ENCODE assay signal across 15 cellular contexts in the genomic region with DNA sequence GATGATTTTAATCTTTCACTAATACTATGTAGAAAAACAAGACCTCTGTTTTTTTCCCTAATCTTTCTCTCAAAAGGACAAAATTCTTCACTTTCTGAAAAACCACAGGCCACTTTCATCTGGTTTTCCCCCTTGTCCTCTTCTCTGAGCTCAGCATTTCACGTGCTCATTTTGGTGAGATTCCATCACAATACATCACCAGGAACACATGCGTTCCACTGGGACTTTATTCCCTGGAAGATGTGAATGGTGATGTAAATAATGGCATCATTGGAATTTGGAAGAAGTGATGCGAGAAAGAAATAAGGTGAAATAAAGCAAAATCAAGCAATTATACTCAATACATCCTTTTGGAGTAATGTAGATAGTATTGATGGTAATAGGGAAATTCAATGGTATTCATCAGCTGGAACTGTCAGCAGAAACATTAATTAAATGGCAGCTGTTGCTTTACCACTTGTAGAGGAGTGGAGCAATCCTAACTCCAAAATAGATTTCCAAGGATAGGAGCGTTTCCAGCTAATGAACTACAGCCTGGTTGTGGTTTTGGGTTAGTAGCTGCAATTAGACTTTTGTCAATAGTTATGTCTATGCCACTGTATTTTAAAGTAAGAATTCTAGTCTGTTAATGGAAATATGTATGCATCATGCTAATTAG. TPM values are rescaled to one million over a fixed set of nuclear protein-coding genes. Genes with fewer than 3 reads are reported as not detected.
A peak's percentile ranks its signal among the peaks of the same experiment; 100 is the strongest.
DNase-seq lines count a peak whose midpoint lies in the region; ATAC-seq and TF ChIP-seq lines count a peak whose summit lies in the region.
"Had no signal": no experiment of that assay in that cellular context is flagged by ENCODE, and none has a peak within 500 bp of the region (broad histone marks: within the 10 kb centered on the region; RNA-seq: fewer than 3 reads in every experiment).

No MANE protein-coding gene starts in this region.

- intact Hi-C loops in sciatic nerve (cut with DNase I) = no loop called here

- no peaks in the 10 kb centered on the region for H3K4me1 Mint-ChIP-seq in activated CD4-positive, alpha-beta T cell treated with anti-CD3 and anti-CD28 coated beads, Interleukin-2, amount 10 ng/mL, durations not matched to agents 7 days and 5 days
- H3K4me1 Mint-ChIP-seq: activated T-helper 17 cell treated with anti-CD3 and anti-CD28 coated beads, Interleukin-2, amount 50 U/mL, for 72 hours had no signal

- H3K27ac Mint-ChIP-seq in activated CD4-positive, alpha-beta T cell treated with anti-CD3 and anti-CD28 coated beads, Interleukin-2, amount 10 ng/mL, durations not matched to agents 7 days and 5 days = no peak overlapping the region
- H3K27ac Mint-ChIP-seq: activated T-helper 17 cell treated with anti-CD3 and anti-CD28 coated beads, Interleukin-2, amount 50 U/mL, for 72 hours had no signal

- POLR2A ChIA-PET in AG04450 (lab: Yijun Ruan, JAX) = no interaction called here
- POLR2A ChIA-PET in activated CD4-positive, alpha-beta T cell treated with anti-CD3 and anti-CD28 coated beads, Interleukin-2, amount 10 ng/mL, durations not matched to agents 7 days and 5 days (lab: Charles Lee) = no interaction called here

- no peak overlapping the region for H3K4me3 Mint-ChIP-seq in activated CD4-positive, alpha-beta T cell treated with anti-CD3 and anti-CD28 coated beads, Interleukin-2, amount 10 ng/mL, durations not matched to agents 7 days and 5 days
- H3K4me3 Mint-ChIP-seq: activated T-helper 17 cell treated with anti-CD3 and anti-CD28 coated beads, Interleukin-2, amount 50 U/mL, for 72 hours had no signal

- no peak for TF ChIP-seq CTCF in AG04450 (IDR thresholded peaks at IDR 0.05; ENCODE audit: low read depth, low read length)
- no peak for TF ChIP-seq CTCF in fibroblast of pulmonary artery (IDR thresholded peaks at IDR 0.05; ENCODE audit: low read length, missing control alignments)

- ATAC-seq in sciatic nerve = peak; percentile 69
- ATAC-seq: activated T-helper 17 cell treated with anti-CD3 and anti-CD28 coated beads, Interleukin-2, amount 50 U/mL, for 72 hours had no signal

- no peaks in the 10 kb centered on the region for H3K36me3 ChIP-seq in SJCRH30

- peaks cover 22% of the 10 kb centered on the region for H3K27me3 Mint-ChIP-seq in activated CD4-positive, alpha-beta T cell treated with anti-CD3 and anti-CD28 coated beads, Interleukin-2, amount 10 ng/mL, durations not matched to agents 7 days and 5 days

- H3K9me3 ChIP-seq in AG04450 (ENCODE audit: control insufficient read depth, insufficient read depth, low read length) (no peaks in the 10 kb centered on the region), SJCRH30 (replicated peaks) (no peaks in the 10 kb centered on the region)

- CTCF ChIA-PET in AG04450 (lab: Charles Lee) = interaction anchor here (1.4 kb wide), 1 partner anchor 45 kb away, joined by 6 read pairs; no protein-coding TSS in a partner anchor
- CTCF ChIA-PET in activated CD4-positive, alpha-beta T cell treated with anti-CD3 and anti-CD28 coated beads, Interleukin-2, amount 10 ng/mL, durations not matched to agents 7 days and 5 days (lab: Charles Lee) = interaction anchor here (0.6 kb wide), 1 partner anchor 77 kb away, joined by 3 read pairs; no protein-coding TSS in a partner anchor

- no peak overlapping the region for H3K4me3 ChIP-seq in AG04450 (ENCODE audit: low read depth, low read length)
- H3K4me3 ChIP-seq in SJCRH30 = no peak overlapping the region
- no peak overlapping the region for H3K4me3 ChIP-seq in fibroblast of pulmonary artery (replicated peaks; ENCODE audit: low read depth, low read length)

- H3K27ac ChIP-seq in AG04450 (ENCODE audit: low read depth, low read length) (no peak overlapping the region), SJCRH30 (peak overlapping the region; percentile 16; the same call in 1 of the 2 replicates)

- peaks cover 27% of the 10 kb centered on the region for H3K4me1 ChIP-seq in SJCRH30

- no peaks in the 10 kb centered on the region for H3K36me3 Mint-ChIP-seq in activated CD4-positive, alpha-beta T cell treated with anti-CD3 and anti-CD28 coated beads, Interleukin-2, amount 10 ng/mL, durations not matched to agents 7 days and 5 days (ENCODE audit: low read depth)

- H3K27me3 ChIP-seq in AG04450 (ENCODE audit: control insufficient read depth, insufficient read depth, low read length) (no peaks in the 10 kb centered on the region), SJCRH30 (no peaks in the 10 kb centered on the region)

- no peaks in the 10 kb centered on the region for H3K9me3 Mint-ChIP-seq in activated CD4-positive, alpha-beta T cell treated with anti-CD3 and anti-CD28 coated beads, Interleukin-2, amount 10 ng/mL, durations not matched to agents 7 days and 5 days
- H3K9me3 Mint-ChIP-seq: activated T-helper 17 cell treated with anti-CD3 and anti-CD28 coated beads, Interleukin-2, amount 50 U/mL, for 72 hours had no signal

- DNase-seq in AG04450 (ENCODE audit: low read depth, low spot score) (peak; percentile 32), SJCRH30 (peak in 1 of 2 experiments; percentile 22), fibroblast of pulmonary artery (ENCODE audit: low read depth) (peak; percentile 73), sciatic nerve (ENCODE audit: low spot score) (no peak), LoVo (ENCODE audit: low spot score) (no peak), amniotic stem cell (lab: John Stamatoyannopoulos, UW) (no peak), NCI-H524 treated with DMSO at 0.1 percent for 48 hours (lab: John Stamatoyannopoulos, UW) (no peak)
- DNase-seq in activated CD4-positive, alpha-beta T cell treated with anti-CD3 and anti-CD28 coated beads, Interleukin-2, amount 10 ng/mL, durations not matched to agents 7 days and 5 days = no peak
- DNase-seq: anterior cingulate cortex; effector memory CD4-positive, alpha-beta T cell; glutamatergic neuron; NCI-H1694 treated with DMSO at 0.1 percent for 48 hours; OCI-M1; substantia nigra had no signal

RNA-seq across cellular contexts. Expression of gene FILIP1, which starts 11.5 kb away (rescaled TPM):
- polyA plus RNA-seq in AG04450 (2011; rRNA removed) = 0.10 and 0.12 TPM in 2 replicates
- 0.05 and 0.09 TPM in 2 replicates for polyA minus RNA-seq in AG04450 (2011; rRNA and poly(A)+ RNA removed)
- total RNA-seq in SJCRH30 (2014; rRNA removed; shearing (Covaris generic)) = 0.08 TPM in 2 replicates
- total RNA-seq in sciatic nerve = 40.2 TPM
- total RNA-seq in activated CD4-positive, alpha-beta T cell treated with anti-CD3 and anti-CD28 coated beads, Interleukin-2, amount 10 ng/mL, durations not matched to agents 7 days and 5 days = under 1 TPM in 1 of 2 experiments, not detected in 1; 0.04 TPM
- total RNA-seq: activated T-helper 17 cell treated with anti-CD3 and anti-CD28 coated beads, Interleukin-2, amount 50 U/mL, for 72 hours had no signal

Comparison
In these comparisons a context has a peak if more than half of its experiments do, and no peak if none do; other contexts are left out.
1. DNase-seq: peak in AG04450 (single experiment) and fibroblast of pulmonary artery (single experiment); none in sciatic nerve (single experiment), LoVo (single experiment), activated CD4-positive, alpha-beta T cell treated with anti-CD3 and anti-CD28 coated beads, Interleukin-2, amount 10 ng/mL, durations not matched to agents 7 days and 5 days (single experiment), amniotic stem cell (single experiment) and NCI-H524 treated with DMSO at 0.1 percent for 48 hours (single experiment).
2. RNA of gene FILIP1, which starts 11.5 kb away (total RNA-seq): 40.2 TPM in sciatic nerve (single experiment); 0.08 TPM in SJCRH30 and 0.04 TPM in activated CD4-positive, alpha-beta T cell treated with anti-CD3 and anti-CD28 coated beads, Interleukin-2, amount 10 ng/mL, durations not matched to agents 7 days and 5 days; every median in the first group is over 10 times any median in the second.